8 cellular contexts compared by ENCODE assay signal in the genomic region with DNA sequence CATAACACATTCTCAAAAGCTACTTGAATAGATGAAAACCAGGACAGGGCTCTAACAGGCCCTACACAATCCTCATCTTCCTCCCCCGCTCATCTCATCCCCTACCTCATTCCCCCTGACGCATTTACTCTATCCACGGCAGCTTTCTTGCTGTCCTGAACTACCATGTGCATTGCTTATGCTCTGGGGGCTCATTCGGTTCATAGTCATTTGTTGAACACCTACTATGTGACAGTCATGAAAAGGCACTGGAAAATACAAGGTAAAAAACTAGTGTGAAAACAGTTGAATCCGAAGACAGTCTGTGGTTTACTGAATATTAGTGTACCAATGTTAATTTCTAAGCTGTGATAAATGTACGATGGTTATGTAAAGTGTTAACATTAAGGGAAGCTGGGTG. TPM values are rescaled to one million over a fixed set of nuclear protein-coding genes. Genes with fewer than 3 reads are reported as not detected.
DNase-seq lines count a peak whose midpoint lies in the region; ATAC-seq, FAIRE-seq and TF ChIP-seq lines count a peak whose summit lies in the region.

No MANE protein-coding gene starts in this region.

- H3K9me1 ChIP-seq in IMR-90 (ENCODE audit: insufficient read depth, low read length) = peaks cover 2% of the 10 kb centered on the region; the same call in 1 of the 2 replicates

- H4K8ac ChIP-seq in IMR-90 (ENCODE audit: low read depth in 2 of 2, low read length in 2 of 2) = peak overlapping the region; percentile 85 to 91

- no peak overlapping the region for H3K56ac ChIP-seq in IMR-90 (ENCODE audit: extremely low read depth, insufficient read depth, low read length)

- no peak overlapping the region for H2BK120ac ChIP-seq in IMR-90 (ENCODE audit: low read depth, low read length)

- H2AFZ ChIP-seq in IMR-90 (replicated peaks; ENCODE audit: low read length, poor library complexity) = no peak overlapping the region

- TF ChIP-seq CTCF in AG04449 (IDR thresholded peaks at IDR 0.05; ENCODE audit: insufficient read depth, low read length, missing control alignments) (no peak), IMR-90 (conservative IDR thresholded peaks at IDR 0.05; ENCODE audit: low read depth, low read length) (no peak)

- peak overlapping the region; percentile 24; the same call in 1 of the 2 replicates for H3K9ac ChIP-seq in IMR-90 (ENCODE audit: low read depth, low read length)

- H2AK9ac ChIP-seq in IMR-90 (replicated peaks; ENCODE audit: low read depth, low read length, poor library complexity) = no peak overlapping the region

- no peak for FAIRE-seq in urothelium cell line (lab: Jason Lieb, UNC)

- dilution Hi-C loops in IMR-90 (cut with HindIII; ENCODE audit: low sequenced_read_pairs, unreplicated experiment) = no loop called here

- peaks cover 41% of the 10 kb centered on the region for H3K4me1 Mint-ChIP-seq in central memory CD8-positive, alpha-beta T cell

- H3K4me3 ChIP-seq in AG04449 (ENCODE audit: low read depth, low read length) (peak overlapping the region; percentile 100), IMR-90 (ENCODE audit: insufficient read depth, low read depth, low read length) (peak overlapping the region; percentile 82), muscle layer of duodenum (ENCODE audit: low read depth in 1 of 2, low read length in 2 of 2) (peak overlapping the region; percentile 89 to 94)

- no peak for TF ChIP-seq POLR2A in IMR-90 (IDR thresholded peaks at IDR 0.05; ENCODE audit: low read depth, low read length)

- H3K14ac ChIP-seq in IMR-90 (replicated peaks; ENCODE audit: low read depth, low read length) = no peak overlapping the region

- H3K36me3 ChIP-seq in IMR-90 (ENCODE audit: control insufficient read depth, insufficient read depth, low read length) = no peaks in the 10 kb centered on the region; the same call in 1 of the 2 replicates
- no peaks in the 10 kb centered on the region for H3K36me3 ChIP-seq in muscle layer of duodenum (ENCODE audit: control insufficient read depth in 1 of 2, insufficient read depth in 2 of 2, low read length in 2 of 2)

- CTCF ChIA-PET in AG04449 (lab: Yijun Ruan, JAX) (interaction anchor here (0.6 kb wide), 1 partner anchor 55 kb away, joined by 3 read pairs; no protein-coding TSS in a partner anchor), IMR-90 (lab: Yijun Ruan, JAX) (interaction anchor here (1.5 kb wide), 1 partner anchor 12 kb away, joined by 5 read pairs; no protein-coding TSS in a partner anchor)

- no peak overlapping the region for H3K27ac ChIP-seq in IMR-90 (ENCODE audit: insufficient read depth, low read length)
- no peak overlapping the region for H3K27ac ChIP-seq in muscle layer of duodenum (ENCODE audit: low read length)

- no peak overlapping the region for H2BK20ac ChIP-seq in IMR-90 (ENCODE audit: low read depth, low read length)

- H3K27ac Mint-ChIP-seq in central memory CD8-positive, alpha-beta T cell (ENCODE audit: low read depth) = peak overlapping the region; percentile 97

- H3K27me3 ChIP-seq in IMR-90 (ENCODE audit: control insufficient read depth, insufficient read depth, low read length) (no peaks in the 10 kb centered on the region), muscle layer of duodenum (ENCODE audit: low read depth, low read length) (no peaks in the 10 kb centered on the region)

- H3K9me3 ChIP-seq in IMR-90 (ENCODE audit: control insufficient read depth, insufficient read depth, low read length) (no peaks in the 10 kb centered on the region), muscle layer of duodenum (ENCODE audit: control insufficient read depth in 1 of 2, low read length in 2 of 2) (no peaks in the 10 kb centered on the region)

- no peak for ATAC-seq in IMR-90 (ENCODE audit: low read depth)
- ATAC-seq in central memory CD8-positive, alpha-beta T cell (replicated peaks; ENCODE audit: extremely low read depth, poor library complexity, severe bottlenecking) = no peak
- no peak for ATAC-seq in esophagus mucosa

- WGBS in IMR-90 (ENCODE audit: extremely low coverage in 2 of 2, insufficient read length in 1 of 2), 2 experiments = 40% methylated on average over 1 of the region's 6 CpGs; no CpG with 5 or more reads in 1 of the 2 experiments

- no peaks in the 10 kb centered on the region for H4K20me1 ChIP-seq in IMR-90 (ENCODE audit: insufficient read depth, low read length)

- H3K4ac ChIP-seq in IMR-90 (ENCODE audit: low read depth, low read length) = peak overlapping the region; percentile 9; the same call in 1 of the 2 replicates

- H3K4me1 ChIP-seq in IMR-90 (ENCODE audit: control insufficient read depth, insufficient read depth, low read length) (peaks cover 8% of the 10 kb centered on the region), muscle layer of duodenum (ENCODE audit: control insufficient read depth in 1 of 2, insufficient read depth in 2 of 2, low read length in 2 of 2) (peaks cover 10 to 28% of the 10 kb centered on the region in 2 donors)

- H3K79me1 ChIP-seq in IMR-90 (ENCODE audit: low read depth in 1 of 2, low read length in 2 of 2) = peaks cover 24 to 42% of the 10 kb centered on the region in 2 experiments

- POLR2A ChIA-PET in AG04449 (lab: Yijun Ruan, JAX) = no interaction called here
- POLR2A ChIA-PET in IMR-90 (lab: Charles Lee; ENCODE audit: unreplicated experiment) = no interaction called here

- H4K91ac ChIP-seq in IMR-90 (ENCODE audit: insufficient read depth, low read depth, low read length) = peak overlapping the region; percentile 17; the same call in 1 of the 2 replicates

- H3K9me3 Mint-ChIP-seq in central memory CD8-positive, alpha-beta T cell = no peaks in the 10 kb centered on the region

- no peak overlapping the region for H3K18ac ChIP-seq in IMR-90 (ENCODE audit: low read depth, low read length)

- H2BK15ac ChIP-seq in IMR-90 (ENCODE audit: low read depth, low read length) = no peak overlapping the region

- H3K4me2 ChIP-seq in IMR-90 (ENCODE audit: low read depth, low read length) = peak overlapping the region; percentile 81

- no peaks in the 10 kb centered on the region for H3K27me3 Mint-ChIP-seq in central memory CD8-positive, alpha-beta T cell

- no peak for DNase-seq in AG04449 (ENCODE audit: low read depth, low spot score)
- DNase-seq in IMR-90 = no peak
- no peak for DNase-seq in central memory CD8-positive, alpha-beta T cell (ENCODE audit: low spot score in 2 of 2)
- DNase-seq in effector CD8-positive, alpha-beta T cell (lab: John Stamatoyannopoulos, UW) = no peak
- no peak for DNase-seq in NCI-H226
- DNase-seq in urothelium cell line (ENCODE audit: low spot score) = no peak

- H2BK5ac ChIP-seq in IMR-90 (ENCODE audit: low read depth, low read length, poor library complexity, severe bottlenecking) = no peak overlapping the region

- H3K36me3 Mint-ChIP-seq in central memory CD8-positive, alpha-beta T cell (ENCODE audit: insufficient read depth) = peaks cover 30% of the 10 kb centered on the region

- peak overlapping the region; percentile 98 for H3K4me3 Mint-ChIP-seq in central memory CD8-positive, alpha-beta T cell

- H4K5ac ChIP-seq in IMR-90 (ENCODE audit: low read depth, low read length) = peak overlapping the region; percentile 25

- in situ Hi-C loops in IMR-90 (cut with MboI; ENCODE audit: low sequenced_read_pairs) = no loop called here

- BruUV-seq in IMR-90 (replicated peaks; lab: Mats Ljungman, UMichigan) = no TSS peak

- intact Hi-C loops in IMR-90 (cut with micrococcal nuclease) = no loop called here

- H2AK5ac ChIP-seq in IMR-90 (ENCODE audit: low read depth, low read length) = no peak overlapping the region

- no peak for TF ChIP-seq RAD21 in IMR-90 (IDR thresholded peaks at IDR 0.05; ENCODE audit: low read length)

- no peak overlapping the region for H3K23ac ChIP-seq in IMR-90 (ENCODE audit: low read depth, low read length)

TF ChIP-seq in IMR-90, 13 proteins besides CTCF, POLR2A, EP300 and RAD21 (continues in another document):
- TF ChIP-seq MAFK (IDR thresholded peaks at IDR 0.05; ENCODE audit: low read depth, low read length) (no peak), RFX5 (IDR thresholded peaks at IDR 0.05; ENCODE audit: low read depth, low read length) (no peak), NFE2L2 (IDR thresholded peaks at IDR 0.05; ENCODE audit: low read depth, low read length) (no peak), CEBPB (IDR thresholded peaks at IDR 0.05; ENCODE audit: low read depth, low read length) (no peak), CHD1 (IDR thresholded peaks at IDR 0.05; ENCODE audit: low read depth, low read length) (no peak), FOS (IDR thresholded peaks at IDR 0.05; ENCODE audit: low read depth, low read length) (no peak), BHLHE40 (IDR thresholded peaks at IDR 0.05; ENCODE audit: low read depth, low read length) (no peak), MAZ (IDR thresholded peaks at IDR 0.05; ENCODE audit: borderline replicate concordance, low read depth, low read length) (no peak), RCOR1 (IDR thresholded peaks at IDR 0.05; ENCODE audit: insufficient replicate concordance, low read length) (no peak)
- TF ChIP-seq, protein P1, sequence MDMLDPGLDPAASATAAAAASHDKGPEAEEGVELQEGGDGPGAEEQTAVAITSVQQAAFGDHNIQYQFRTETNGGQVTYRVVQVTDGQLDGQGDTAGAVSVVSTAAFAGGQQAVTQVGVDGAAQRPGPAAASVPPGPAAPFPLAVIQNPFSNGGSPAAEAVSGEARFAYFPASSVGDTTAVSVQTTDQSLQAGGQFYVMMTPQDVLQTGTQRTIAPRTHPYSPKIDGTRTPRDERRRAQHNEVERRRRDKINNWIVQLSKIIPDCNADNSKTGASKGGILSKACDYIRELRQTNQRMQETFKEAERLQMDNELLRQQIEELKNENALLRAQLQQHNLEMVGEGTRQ (IDR thresholded peaks at IDR 0.05; ENCODE audit: low read depth, low read length) = no peak
- TF ChIP-seq, protein P2, sequence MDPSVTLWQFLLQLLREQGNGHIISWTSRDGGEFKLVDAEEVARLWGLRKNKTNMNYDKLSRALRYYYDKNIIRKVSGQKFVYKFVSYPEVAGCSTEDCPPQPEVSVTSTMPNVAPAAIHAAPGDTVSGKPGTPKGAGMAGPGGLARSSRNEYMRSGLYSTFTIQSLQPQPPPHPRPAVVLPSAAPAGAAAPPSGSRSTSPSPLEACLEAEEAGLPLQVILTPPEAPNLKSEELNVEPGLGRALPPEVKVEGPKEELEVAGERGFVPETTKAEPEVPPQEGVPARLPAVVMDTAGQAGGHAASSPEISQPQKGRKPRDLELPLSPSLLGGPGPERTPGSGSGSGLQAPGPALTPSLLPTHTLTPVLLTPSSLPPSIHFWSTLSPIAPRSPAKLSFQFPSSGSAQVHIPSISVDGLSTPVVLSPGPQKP (IDR thresholded peaks at IDR 0.05; ENCODE audit: borderline replicate concordance, low read depth, low read length) = no peak

RNA-seq across cellular contexts. Expression of a gene that starts 0.8 kb away (rescaled TPM):
- total RNA-seq in IMR-90 (2012; rRNA removed) (56.9 and 67.4 TPM in 2 replicates), esophagus mucosa (25.9 TPM)
- polyA plus RNA-seq in IMR-90 (2012; rRNA removed) = 44.9 and 46.5 TPM in 2 replicates
- 52.7 and 75.5 TPM in 2 replicates for polyA plus RNA-seq in IMR-90 (2012; cell fraction: cytosol; rRNA removed)
- polyA plus RNA-seq in IMR-90 (2012; cell fraction: nucleus; rRNA removed; ENCODE audit: low replicate concordance) = 25.6 and 31.2 TPM in 2 replicates

RNA-seq across cellular contexts. Expression of a gene that starts 2.7 kb away (rescaled TPM):
- total RNA-seq in IMR-90 (2012; rRNA removed) (25.8 and 33.6 TPM in 2 replicates), esophagus mucosa (61.7 TPM)
- polyA plus RNA-seq in IMR-90 (2012; rRNA removed) = 69.9 and 70.2 TPM in 2 replicates
- 41.7 and 43.0 TPM in 2 replicates for polyA plus RNA-seq in IMR-90 (2012; cell fraction: cytosol; rRNA removed)
- 143 and 176 TPM in 2 replicates for polyA plus RNA-seq in IMR-90 (2012; cell fraction: nucleus; rRNA removed; ENCODE audit: low replicate concordance)
